28 cellular contexts compared by ENCODE assay signal in the genomic region with DNA sequence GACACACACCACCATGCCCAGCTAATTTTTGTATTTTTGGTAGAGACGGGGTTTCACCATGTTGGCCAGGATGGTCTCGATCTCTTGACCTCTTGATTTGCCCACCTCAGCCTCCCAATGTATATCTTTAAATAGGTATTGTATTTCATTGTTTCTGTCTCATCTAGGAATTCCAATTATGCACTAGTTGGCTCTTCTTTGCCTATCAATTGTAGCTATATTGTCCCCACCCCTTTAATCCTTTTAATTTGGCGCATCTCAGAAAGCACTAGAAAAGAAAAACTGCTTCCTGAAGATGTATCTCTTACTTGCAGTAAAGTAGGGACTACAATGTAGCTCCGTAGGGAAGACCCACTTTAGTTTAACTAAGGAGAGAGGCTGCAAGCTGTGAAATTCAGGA.
"Had no signal": no experiment of that assay in that cellular context is flagged by ENCODE, and none has a peak within 500 bp of the region (broad histone marks: within the 10 kb centered on the region; RNA-seq: fewer than 3 reads in every experiment).

No MANE protein-coding gene starts in this region.

- H3K36me3 Mint-ChIP-seq: stimulated activated effector memory CD8-positive, alpha-beta T cell treated with anti-CD3 and anti-CD28 coated beads, Interleukin-12 subunit alpha, Interleukin-12 subunit beta, amount 100 ng/mL, for 72 hours; type B pancreatic cell had no signal

- H3K27ac Mint-ChIP-seq: stimulated activated effector memory CD8-positive, alpha-beta T cell treated with anti-CD3 and anti-CD28 coated beads, Interleukin-12 subunit alpha, Interleukin-12 subunit beta, amount 100 ng/mL, for 72 hours; stimulated activated memory B cell treated with anti-CD40 and anti-IgM and Interleukin-4, amounts not matched to agents 10 μg/mL and 1 μg/mL and 100 μg/mL, for 72 hours; stimulated activated naive B cell treated with anti-CD40 and anti-IgM and Interleukin-4, amounts not matched to agents 10 μg/mL and 1 μg/mL and 100 μg/mL, for 72 hours; stimulated activated naive CD8-positive, alpha-beta T cell treated with anti-CD3 and anti-CD28 coated beads, Interleukin-15, Interleukin-2, amounts not matched to agents 100 ng/mL and 50 ng/mL, for 24 hours; type B pancreatic cell had no signal

- H3K9me3 Mint-ChIP-seq: stimulated activated effector memory CD8-positive, alpha-beta T cell treated with anti-CD3 and anti-CD28 coated beads, Interleukin-12 subunit alpha, Interleukin-12 subunit beta, amount 100 ng/mL, for 72 hours; stimulated activated memory B cell treated with anti-CD40 and anti-IgM and Interleukin-4, amounts not matched to agents 10 μg/mL and 1 μg/mL and 100 μg/mL, for 72 hours; stimulated activated naive B cell treated with anti-CD40 and anti-IgM and Interleukin-4, amounts not matched to agents 10 μg/mL and 1 μg/mL and 100 μg/mL, for 72 hours; stimulated activated naive CD8-positive, alpha-beta T cell treated with anti-CD3 and anti-CD28 coated beads, Interleukin-15, amount 100 ng/mL, for 72 hours; stimulated activated naive CD8-positive, alpha-beta T cell treated with anti-CD3 and anti-CD28 coated beads, Interleukin-15, Interleukin-2, amounts not matched to agents 100 ng/mL and 50 ng/mL, for 24 hours; type B pancreatic cell had no signal

- H3K27me3 ChIP-seq: stomach, suprapubic skin, testis, thyroid gland, tibial artery, tibial nerve, transverse colon, upper lobe of left lung, upper lobe of right lung, uterus, vagina had no signal

- ATAC-seq: stimulated activated effector memory CD8-positive, alpha-beta T cell treated with anti-CD3 and anti-CD28 coated beads, Interleukin-12 subunit alpha, Interleukin-12 subunit beta, amount 100 ng/mL, for 72 hours; stimulated activated memory B cell treated with anti-CD40 and anti-IgM and Interleukin-4, amounts not matched to agents 10 μg/mL and 1 μg/mL and 100 μg/mL, for 72 hours; stimulated activated naive B cell treated with anti-CD40 and anti-IgM and Interleukin-4, amounts not matched to agents 10 μg/mL and 1 μg/mL and 100 μg/mL, for 72 hours; stimulated activated naive CD8-positive, alpha-beta T cell treated with anti-CD3 and anti-CD28 coated beads, Interleukin-15, amount 100 ng/mL, for 72 hours; stimulated activated naive CD8-positive, alpha-beta T cell treated with anti-CD3 and anti-CD28 coated beads, Interleukin-15, Interleukin-2, amounts not matched to agents 100 U/mL and 50 U/mL, for 24 hours; upper lobe of right lung had no signal

- H3K4me1 ChIP-seq: stomach, suprapubic skin, testis, thyroid gland, tibial artery, tibial nerve, transverse colon, upper lobe of right lung, uterus, vagina had no signal

- H3K9me3 ChIP-seq: stomach, suprapubic skin, testis, thoracic aorta, thyroid gland, tibial artery, tibial nerve, transverse colon, upper lobe of left lung, upper lobe of right lung, uterus, vagina had no signal

- H3K27ac ChIP-seq: stomach, suprapubic skin, testis, thoracic aorta, thyroid gland, tibial artery, tibial nerve, transverse colon, upper lobe of left lung, upper lobe of right lung, uterus, vagina had no signal

- H3K36me3 ChIP-seq: thoracic aorta, thyroid gland, tibial nerve, transverse colon, upper lobe of left lung, upper lobe of right lung, uterus, vagina had no signal

- H3K4me1 Mint-ChIP-seq: stimulated activated effector memory CD8-positive, alpha-beta T cell treated with anti-CD3 and anti-CD28 coated beads, Interleukin-12 subunit alpha, Interleukin-12 subunit beta, amount 100 ng/mL, for 72 hours; stimulated activated memory B cell treated with anti-CD40 and anti-IgM and Interleukin-4, amounts not matched to agents 10 μg/mL and 1 μg/mL and 100 μg/mL, for 72 hours had no signal

- H3K4me3 Mint-ChIP-seq: stimulated activated effector memory CD8-positive, alpha-beta T cell treated with anti-CD3 and anti-CD28 coated beads, Interleukin-12 subunit alpha, Interleukin-12 subunit beta, amount 100 ng/mL, for 72 hours; stimulated activated memory B cell treated with anti-CD40 and anti-IgM and Interleukin-4, amounts not matched to agents 10 μg/mL and 1 μg/mL and 100 μg/mL, for 72 hours; stimulated activated naive B cell treated with anti-CD40 and anti-IgM and Interleukin-4, amounts not matched to agents 10 μg/mL and 1 μg/mL and 100 μg/mL, for 72 hours; stimulated activated naive CD8-positive, alpha-beta T cell treated with anti-CD3 and anti-CD28 coated beads, Interleukin-15, amount 100 ng/mL, for 72 hours; stimulated activated naive CD8-positive, alpha-beta T cell treated with anti-CD3 and anti-CD28 coated beads, Interleukin-15, Interleukin-2, amounts not matched to agents 100 ng/mL and 50 ng/mL, for 24 hours; type B pancreatic cell had no signal

- H3K4me3 ChIP-seq: stomach, suprapubic skin, testis, thoracic aorta, thyroid gland, tibial artery, tibial nerve, transverse colon, upper lobe of left lung, upper lobe of right lung, uterus, vagina had no signal

- DNase-seq: stimulated activated CD4-positive, alpha-beta T cell treated with anti-CD3 and anti-CD28 coated beads, Interleukin-2, amount 100 ng/mL, for 48 hours; stimulated activated CD4-positive, alpha-beta T cell treated with anti-CD3 and anti-CD28 coated beads, Interleukin-4, amount 100 ng/mL, for 1 hour; stimulated activated CD4-positive, alpha-beta T cell treated with anti-CD3 and anti-CD28 coated beads, Interleukin-4, amount 100 ng/mL, for 24 hours; stimulated activated CD4-positive, alpha-beta T cell treated with anti-CD3 and anti-CD28 coated beads, Interleukin-4, amount 100 ng/mL, for 4 hours; stimulated activated CD8-positive, alpha-beta memory T cell treated with anti-CD3 and anti-CD28 coated beads, Interleukin-4, amount 100 ng/mL, for 48 hours; stimulated activated naive B cell treated with anti-CD40 and anti-IgM and Interleukin-4, amounts not matched to agents 10 μg/mL and 1 μg/mL and 100 μg/mL, for 72 hours; stimulated activated naive CD4-positive, alpha-beta T cell; stimulated activated naive CD4-positive, alpha-beta T cell treated with Interleukin-2 at 50 U/mL for 16 hours; stimulated activated naive CD8-positive, alpha-beta T cell treated with anti-CD3 and anti-CD28 coated beads, Interleukin-15, amount 100 ng/mL, for 72 hours; stimulated activated naive CD8-positive, alpha-beta T cell treated with anti-CD3 and anti-CD28 coated beads, Interleukin-15, Interleukin-2, amounts not matched to agents 100 U/mL and 50 U/mL, for 24 hours; stomach; substantia nigra; testis; thyroid gland; tibial artery; transverse colon; trophoblast cell; upper lobe of left lung; upper lobe of right lung; uterus had no signal

- H3K27me3 Mint-ChIP-seq: stimulated activated memory B cell treated with anti-CD40 and anti-IgM and Interleukin-4, amounts not matched to agents 10 μg/mL and 1 μg/mL and 100 μg/mL, for 72 hours; stimulated activated naive B cell treated with anti-CD40 and anti-IgM and Interleukin-4, amounts not matched to agents 10 μg/mL and 1 μg/mL and 100 μg/mL, for 72 hours; stimulated activated naive CD8-positive, alpha-beta T cell treated with anti-CD3 and anti-CD28 coated beads, Interleukin-15, amount 100 ng/mL, for 72 hours; stimulated activated naive CD8-positive, alpha-beta T cell treated with anti-CD3 and anti-CD28 coated beads, Interleukin-15, Interleukin-2, amounts not matched to agents 100 ng/mL and 50 ng/mL, for 24 hours; type B pancreatic cell had no signal
